ENCODE assay signal across 9 cellular contexts in genomic region chr21:37153935-37154350, GRCh38.
A peak's percentile ranks its signal among the peaks of the same experiment; 100 is the strongest.
DNase-seq lines count a peak whose midpoint lies in the region; ATAC-seq and TF ChIP-seq lines count a peak whose summit lies in the region.
"Had no signal": no experiment of that assay in that cellular context is flagged by ENCODE, and none has a peak within 500 bp of the region (broad histone marks: within the 10 kb centered on the region; RNA-seq: fewer than 3 reads in every experiment).

No MANE protein-coding gene starts in this region.

- no peak for TF ChIP-seq CTCF in AG09309 (IDR thresholded peaks at IDR 0.05; ENCODE audit: control insufficient read depth, insufficient read depth, low read depth, low read length, missing control alignments)
- no peak for TF ChIP-seq CTCF in VCaP (conservative IDR thresholded peaks at IDR 0.05)
- no peak for TF ChIP-seq CTCF in prostate gland (IDR thresholded peaks at IDR 0.05)

- H3K9me3 ChIP-seq in right cardiac atrium (ENCODE audit: control insufficient read depth, low read length) (no peaks in the 10 kb centered on the region), prostate gland (no peaks in the 10 kb centered on the region)
- no peaks in the 10 kb centered on the region for H3K9me3 ChIP-seq in naive thymus-derived CD4-positive, alpha-beta T cell (ENCODE audit: control insufficient read depth in 2 of 3, low read length in 3 of 3)

- H3K9me3 Mint-ChIP-seq in naive thymus-derived CD4-positive, alpha-beta T cell, result peaks cover 0 to 1% (median 0%) of the 10 kb centered on the region in 11 donors
- H3K9me3 Mint-ChIP-seq in stimulated activated naive CD8-positive, alpha-beta T cell treated with anti-CD3 and anti-CD28 coated beads, Interleukin-15, amount 100 ng/mL, for 72 hours, result no peaks in the 10 kb centered on the region
- H3K9me3 Mint-ChIP-seq: stimulated activated effector memory CD8-positive, alpha-beta T cell treated with anti-CD3 and anti-CD28 coated beads, Interleukin-12 subunit alpha, Interleukin-12 subunit beta, amount 100 ng/mL, for 72 hours had no signal

- DNase-seq in AG09309 (ENCODE audit: low read depth), result peak; percentile 40
- peak; percentile 20 to 59 (median 54) for DNase-seq in right cardiac atrium
- DNase-seq in prostate gland (ENCODE audit: low spot score), result peak; percentile 10
- no peak for DNase-seq in naive thymus-derived CD4-positive, alpha-beta T cell
- DNase-seq in stimulated activated naive CD8-positive, alpha-beta T cell treated with anti-CD3 and anti-CD28 coated beads, Interleukin-15, amount 100 ng/mL, for 72 hours, result no peak
- no peak for DNase-seq in GDM1 (lab: John Stamatoyannopoulos, UW)

- POLR2A ChIA-PET in naive thymus-derived CD4-positive, alpha-beta T cell (lab: Charles Lee), result no interaction called here

- no peak for TF ChIP-seq POLR2A in prostate gland (IDR thresholded peaks at IDR 0.05)

- intact Hi-C loops in right cardiac atrium (cut with DNase I) (no loop called here), prostate gland (cut with DNase I) (loop anchor here (10.0 kb wide), 1 partner anchor 211 kb away; the partner anchor contains the start of gene DYRK1A)
- intact Hi-C loops in naive thymus-derived CD4-positive, alpha-beta T cell (cut with micrococcal nuclease), result no loop called here

- no peaks in the 10 kb centered on the region for H3K27me3 ChIP-seq in right cardiac atrium (ENCODE audit: control insufficient read depth, insufficient read depth)
- no peaks in the 10 kb centered on the region for H3K27me3 ChIP-seq in prostate gland (replicated peaks; ENCODE audit: insufficient read depth)
- no peaks in the 10 kb centered on the region for H3K27me3 ChIP-seq in naive thymus-derived CD4-positive, alpha-beta T cell (ENCODE audit: control insufficient read depth in 2 of 2, insufficient read depth in 2 of 2, low read length in 2 of 2)

- WGBS in right cardiac atrium, result 48% methylated on average over 9 of the region's 9 CpGs
- 59% methylated on average over 9 of the region's 9 CpGs for WGBS in prostate gland

- H3K4me3 Mint-ChIP-seq in naive thymus-derived CD4-positive, alpha-beta T cell, result no peak overlapping the region
- no peak overlapping the region for H3K4me3 Mint-ChIP-seq in stimulated activated naive CD8-positive, alpha-beta T cell treated with anti-CD3 and anti-CD28 coated beads, Interleukin-15, amount 100 ng/mL, for 72 hours
- H3K4me3 Mint-ChIP-seq: stimulated activated effector memory CD8-positive, alpha-beta T cell treated with anti-CD3 and anti-CD28 coated beads, Interleukin-12 subunit alpha, Interleukin-12 subunit beta, amount 100 ng/mL, for 72 hours had no signal

- peak overlapping the region in 1 of 9 donors; percentile 38 for H3K27ac Mint-ChIP-seq in naive thymus-derived CD4-positive, alpha-beta T cell
- H3K27ac Mint-ChIP-seq in stimulated activated naive CD8-positive, alpha-beta T cell treated with anti-CD3 and anti-CD28 coated beads, Interleukin-15, amount 100 ng/mL, for 72 hours, result no peak overlapping the region
- H3K27ac Mint-ChIP-seq: stimulated activated effector memory CD8-positive, alpha-beta T cell treated with anti-CD3 and anti-CD28 coated beads, Interleukin-12 subunit alpha, Interleukin-12 subunit beta, amount 100 ng/mL, for 72 hours had no signal

- H3K36me3 ChIP-seq in prostate gland, result no peaks in the 10 kb centered on the region
- peaks cover 0 to 74% (median 0%) of the 10 kb centered on the region in 3 experiments for H3K36me3 ChIP-seq in naive thymus-derived CD4-positive, alpha-beta T cell (ENCODE audit: control insufficient read depth in 2 of 3, insufficient read depth in 3 of 3, low read length in 3 of 3)

- peak; percentile 62 to 89 for ATAC-seq in right cardiac atrium
- no peak for ATAC-seq in naive thymus-derived CD4-positive, alpha-beta T cell
- no peak for ATAC-seq in stimulated activated naive CD8-positive, alpha-beta T cell treated with anti-CD3 and anti-CD28 coated beads, Interleukin-15, amount 100 ng/mL, for 72 hours
- no peak for ATAC-seq in HG02763 (IDR thresholded peaks at IDR 0.05; ENCODE audit: unreplicated experiment)
- ATAC-seq: stimulated activated effector memory CD8-positive, alpha-beta T cell treated with anti-CD3 and anti-CD28 coated beads, Interleukin-12 subunit alpha, Interleukin-12 subunit beta, amount 100 ng/mL, for 72 hours had no signal

- peak overlapping the region; percentile 57; the same call in 1 of the 2 replicates for H3K27ac ChIP-seq in VCaP
- H3K27ac ChIP-seq in right cardiac atrium (ENCODE audit: low read length), result peak overlapping the region; percentile 30
- H3K27ac ChIP-seq in prostate gland, result peak overlapping the region; percentile 33 to 50
- no peak overlapping the region for H3K27ac ChIP-seq in naive thymus-derived CD4-positive, alpha-beta T cell (ENCODE audit: low read depth, low read length)

- H3K4me1 ChIP-seq in right cardiac atrium (ENCODE audit: control insufficient read depth, insufficient read depth, low read length), result peaks cover 4% of the 10 kb centered on the region
- no peaks in the 10 kb centered on the region for H3K4me1 ChIP-seq in prostate gland (replicated peaks)
- H3K4me1 ChIP-seq in naive thymus-derived CD4-positive, alpha-beta T cell (ENCODE audit: control insufficient read depth in 2 of 2, insufficient read depth in 2 of 2, low read length in 2 of 2), result no peaks in the 10 kb centered on the region

- CTCF ChIA-PET in naive thymus-derived CD4-positive, alpha-beta T cell (lab: Charles Lee), result interaction anchor here (0.6 kb wide), 1 partner anchor 38 kb away, joined by 3 read pairs; no protein-coding TSS in a partner anchor

- H3K36me3 Mint-ChIP-seq in naive thymus-derived CD4-positive, alpha-beta T cell, result peaks cover 8 to 63% (median 56%) of the 10 kb centered on the region in 5 donors

- H3K4me3 ChIP-seq in AG09309 (ENCODE audit: control insufficient read depth, low read depth, low read length), result no peak overlapping the region
- no peak overlapping the region for H3K4me3 ChIP-seq in right cardiac atrium (ENCODE audit: low read length)
- H3K4me3 ChIP-seq in prostate gland, result no peak overlapping the region
- H3K4me3 ChIP-seq in naive thymus-derived CD4-positive, alpha-beta T cell (ENCODE audit: low read length), result no peak overlapping the region

- peaks cover 0 to 3% (median 0%) of the 10 kb centered on the region in 7 donors for H3K4me1 Mint-ChIP-seq in naive thymus-derived CD4-positive, alpha-beta T cell
- H3K4me1 Mint-ChIP-seq in stimulated activated naive CD8-positive, alpha-beta T cell treated with anti-CD3 and anti-CD28 coated beads, Interleukin-15, amount 100 ng/mL, for 72 hours, result peaks cover 6% of the 10 kb centered on the region

- no peaks in the 10 kb centered on the region for H3K27me3 Mint-ChIP-seq in naive thymus-derived CD4-positive, alpha-beta T cell
- no peaks in the 10 kb centered on the region for H3K27me3 Mint-ChIP-seq in stimulated activated naive CD8-positive, alpha-beta T cell treated with anti-CD3 and anti-CD28 coated beads, Interleukin-15, amount 100 ng/mL, for 72 hours

Comparison
In these comparisons a context has a peak if more than half of its experiments do, and no peak if none do; other contexts are left out.
1. DNase-seq: peak in AG09309 (single experiment), right cardiac atrium (3 of 3) and prostate gland (single experiment); none in naive thymus-derived CD4-positive, alpha-beta T cell (0 of 9), stimulated activated naive CD8-positive, alpha-beta T cell treated with anti-CD3 and anti-CD28 coated beads, Interleukin-15, amount 100 ng/mL, for 72 hours (0 of 2) and GDM1 (single experiment).
2. ATAC-seq: peak in right cardiac atrium (2 of 2); none in naive thymus-derived CD4-positive, alpha-beta T cell (single experiment), stimulated activated naive CD8-positive, alpha-beta T cell treated with anti-CD3 and anti-CD28 coated beads, Interleukin-15, amount 100 ng/mL, for 72 hours (single experiment) and HG02763 (single experiment).